Comparison of ENCODE assay signal across 17 cellular contexts in the genomic region with DNA sequence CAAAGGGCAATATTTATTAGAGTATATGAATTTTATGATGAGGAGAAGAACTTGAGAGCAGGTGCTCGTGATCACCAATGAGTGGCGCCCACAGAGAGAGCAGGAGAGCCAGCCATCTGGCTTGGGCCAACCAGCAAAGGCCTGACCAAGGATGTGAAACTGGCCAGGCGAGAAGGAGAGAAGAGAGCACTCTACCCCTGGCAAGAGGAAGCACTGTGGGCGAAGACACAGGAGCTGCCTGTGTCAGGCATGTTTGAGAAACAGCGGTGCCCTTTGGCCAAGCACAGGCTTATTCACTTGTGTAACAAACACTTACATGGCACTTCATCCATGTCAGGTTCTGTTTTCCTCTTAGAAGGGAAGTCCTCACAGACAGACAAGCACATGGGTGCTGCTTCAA. TPM values are rescaled to one million over a fixed set of nuclear protein-coding genes. Genes with fewer than 3 reads are reported as not detected.
DNase-seq lines count a peak whose midpoint lies in the region; ATAC-seq and TF ChIP-seq lines count a peak whose summit lies in the region.
"Had no signal": no experiment of that assay in that cellular context is flagged by ENCODE, and none has a peak within 500 bp of the region (broad histone marks: within the 10 kb centered on the region; RNA-seq: fewer than 3 reads in every experiment).

No MANE protein-coding gene starts in this region.

- H3K36me3 Mint-ChIP-seq in effector memory CD8-positive, alpha-beta T cell (ENCODE audit: insufficient read depth), result peaks cover 4% of the 10 kb centered on the region

- ATAC-seq in sciatic nerve (no peak), GM18520 (IDR thresholded peaks at IDR 0.05; ENCODE audit: unreplicated experiment) (no peak)
- ATAC-seq in effector memory CD8-positive, alpha-beta T cell (replicated peaks), result no peak
- ATAC-seq: gastroesophageal sphincter had no signal

- H3K4me3 Mint-ChIP-seq in effector memory CD8-positive, alpha-beta T cell, result no peak overlapping the region
- H3K4me3 Mint-ChIP-seq: activated CD4-positive, alpha-beta T cell treated with anti-CD3 and anti-CD28 coated beads, Interleukin-2, amount 10 ng/mL, durations not matched to agents 24 days and 14 days; CD8-positive, alpha-beta memory T cell; neural crest cell had no signal

- H3K4me1 Mint-ChIP-seq in effector memory CD8-positive, alpha-beta T cell (ENCODE audit: low read depth in 2 of 2), result peaks cover 9 to 10% of the 10 kb centered on the region in 2 donors

- intact Hi-C loops in sciatic nerve (cut with DNase I), result loop anchor here (10.0 kb wide), 1 partner anchor 611 kb away; no protein-coding TSS in a partner anchor

- peaks cover 19 to 20% of the 10 kb centered on the region in 2 donors for H3K27me3 Mint-ChIP-seq in effector memory CD8-positive, alpha-beta T cell

- DNase-seq in GM12865 (ENCODE audit: low read depth) (peak; percentile 21), NB4 (ENCODE audit: low read depth) (peak; percentile 28), globus pallidus (ENCODE audit: low spot score) (peak; percentile 60), sciatic nerve (ENCODE audit: low spot score) (peak; percentile 68), GM20000 (ENCODE audit: low spot score) (no peak)
- no peak for DNase-seq in effector memory CD8-positive, alpha-beta T cell
- DNase-seq: activated CD4-positive, alpha-beta T cell treated with anti-CD3 and anti-CD28 coated beads, Interleukin-2, amount 10 ng/mL, durations not matched to agents 24 days and 14 days; CD8-positive, alpha-beta memory T cell; effector CD8-positive, alpha-beta T cell; IMR-90; NCI-H2081; T-helper 1 cell had no signal

- no peak overlapping the region for H3K27ac Mint-ChIP-seq in effector memory CD8-positive, alpha-beta T cell
- H3K27ac Mint-ChIP-seq: activated CD4-positive, alpha-beta T cell treated with anti-CD3 and anti-CD28 coated beads, Interleukin-2, amount 10 ng/mL, durations not matched to agents 24 days and 14 days; activated T-helper 2 cell treated with anti-CD3 and anti-CD28 coated beads, Interferon-gamma antibody, Interleukin-2, Interleukin-4, amounts not matched to agents 10 μg/mL and 5 μg/mL and 100 μg/mL, durations not matched to agents 14 hours and 24 hours and 36 hours had no signal

- H3K4me3 ChIP-seq in GM12865 (ENCODE audit: low read depth, low read length) (no peak overlapping the region), NB4 (ENCODE audit: low read depth, low read length) (no peak overlapping the region)
- H3K4me3 ChIP-seq: gastroesophageal sphincter, suprapubic skin had no signal

- TF ChIP-seq CTCF in GM12865 (IDR thresholded peaks at IDR 0.05; ENCODE audit: insufficient read depth, low read depth, low read length, missing control alignments) (no peak), NB4 (IDR thresholded peaks at IDR 0.05; ENCODE audit: low read depth, low read length) (no peak), GM20000 (IDR thresholded peaks at IDR 0.05; ENCODE audit: extremely low read depth, missing control alignments) (no peak)

- no peak for TF ChIP-seq POLR2A in NB4 (IDR thresholded peaks at IDR 0.05; ENCODE audit: extremely low read depth, insufficient read length)

- H3K9me3 Mint-ChIP-seq in effector memory CD8-positive, alpha-beta T cell, result no peaks in the 10 kb centered on the region
- H3K9me3 Mint-ChIP-seq: activated CD4-positive, alpha-beta T cell treated with anti-CD3 and anti-CD28 coated beads, Interleukin-2, amount 10 ng/mL, durations not matched to agents 24 days and 14 days; activated T-helper 2 cell treated with anti-CD3 and anti-CD28 coated beads, Interferon-gamma antibody, Interleukin-2, Interleukin-4, amounts not matched to agents 10 μg/mL and 5 μg/mL and 100 μg/mL, durations not matched to agents 14 hours and 24 hours and 36 hours; CD8-positive, alpha-beta memory T cell; neural crest cell had no signal

RNA-seq across cellular contexts. Expression of gene SIPA1L2, which starts 4.2 kb away (rescaled TPM):
- total RNA-seq in sciatic nerve, result 61.5 TPM

Comparison
In these comparisons a context has a peak if more than half of its experiments do, and no peak if none do; other contexts are left out.
1. DNase-seq: peak in GM12865 (single experiment), NB4 (single experiment), globus pallidus (single experiment) and sciatic nerve (single experiment); none in GM20000 (single experiment) and effector memory CD8-positive, alpha-beta T cell (0 of 3).